In genomic region chr4:7179158-7179557, GRCh38 we compare ENCODE assay signal across 36 cellular contexts. TPM values are rescaled to one million over a fixed set of nuclear protein-coding genes. Genes with fewer than 3 reads are reported as not detected.
"Had no signal": no experiment of that assay in that cellular context is flagged by ENCODE, and none has a peak within 500 bp of the region (broad histone marks: within the 10 kb centered on the region; RNA-seq: fewer than 3 reads in every experiment).

No MANE protein-coding gene starts in this region.

- H3K36me3 ChIP-seq: MG63 had no signal

- DNase-seq: Karpas-422, Kasumi-1, MG63, MM.1S, MV-4-11, NCI-H1048, NCI-H1092, NCI-H1092 treated with DMSO at 0.1 percent for 48 hours, NCI-H1105, NCI-H1105 treated with DMSO at 0.1 percent for 48 hours, NCI-H1417, NCI-H1417 treated with DMSO at 0.1 percent for 48 hours, NCI-H1436, NCI-H1436 treated with DMSO at 0.1 percent for 48 hours, NCI-H146, NCI-H1694, NCI-H1694 treated with DMSO at 0.1 percent for 48 hours, NCI-H187, NCI-H187 treated with DMSO at 0.1 percent for 48 hours, NCI-H1930, NCI-H2029, NCI-H2029 treated with DMSO at 0.1 percent for 48 hours, NCI-H2081, NCI-H2081 treated with DMSO at 0.1 percent for 48 hours, NCI-H2107, NCI-H2171, NCI-H2171 treated with DMSO at 0.1 percent for 48 hours, NCI-H2227 treated with DMSO at 0.1 percent for 48 hours, NCI-H226, NCI-H345, NCI-H446, NCI-H446 treated with DMSO at 0.1 percent for 48 hours, NCI-H510A, NCI-H510A treated with DMSO at 0.1 percent for 48 hours had no signal

- H3K4me3 ChIP-seq: MG63 had no signal

- H3K27me3 ChIP-seq: MG63 had no signal

RNA-seq across cellular contexts. Expression of gene SORCS2, which starts 13.2 kb away (rescaled TPM):
- total RNA-seq: MCF 10A, NCI-H460 had no signal
